In genomic region chr4:42328978-42329377, GRCh38 we compare ENCODE assay signal across 29 cellular contexts.
"Had no signal": no experiment of that assay in that cellular context is flagged by ENCODE, and none has a peak within 500 bp of the region (broad histone marks: within the 10 kb centered on the region; RNA-seq: fewer than 3 reads in every experiment).

No MANE protein-coding gene starts in this region.

- H3K27ac ChIP-seq: stomach, suprapubic skin, testis, thoracic aorta, thyroid gland, tibial artery, tibial nerve, transverse colon, upper lobe of left lung, upper lobe of right lung, uterus, vagina had no signal

- DNase-seq: stimulated activated CD4-positive, alpha-beta T cell treated with anti-CD3 and anti-CD28 coated beads, Interleukin-2, amount 100 ng/mL, for 48 hours; stimulated activated CD4-positive, alpha-beta T cell treated with anti-CD3 and anti-CD28 coated beads, Interleukin-4, amount 100 ng/mL, for 1 hour; stimulated activated CD4-positive, alpha-beta T cell treated with anti-CD3 and anti-CD28 coated beads, Interleukin-4, amount 100 ng/mL, for 24 hours; stimulated activated CD4-positive, alpha-beta T cell treated with anti-CD3 and anti-CD28 coated beads, Interleukin-4, amount 100 ng/mL, for 4 hours; stimulated activated CD8-positive, alpha-beta memory T cell treated with anti-CD3 and anti-CD28 coated beads, Interleukin-4, amount 100 ng/mL, for 48 hours; stimulated activated naive B cell treated with anti-CD40 and anti-IgM and Interleukin-4, amounts not matched to agents 10 μg/mL and 1 μg/mL and 100 μg/mL, for 72 hours; stimulated activated naive CD4-positive, alpha-beta T cell; stimulated activated naive CD4-positive, alpha-beta T cell treated with Interleukin-2 at 50 U/mL for 16 hours; stimulated activated naive CD8-positive, alpha-beta T cell treated with anti-CD3 and anti-CD28 coated beads, Interleukin-15, amount 100 ng/mL, for 72 hours; stimulated activated naive CD8-positive, alpha-beta T cell treated with anti-CD3 and anti-CD28 coated beads, Interleukin-15, Interleukin-2, amounts not matched to agents 100 U/mL and 50 U/mL, for 24 hours; stomach; substantia nigra; testis; thyroid gland; tibial artery; transverse colon; trophoblast cell; upper lobe of left lung; upper lobe of right lung; uterus had no signal

- H3K36me3 ChIP-seq: stomach, suprapubic skin, thoracic aorta, thyroid gland, tibial artery, tibial nerve, transverse colon, upper lobe of left lung, upper lobe of right lung, uterus, vagina had no signal

- FAIRE-seq: urothelium cell line had no signal

- H3K4me1 Mint-ChIP-seq: stimulated activated effector memory CD8-positive, alpha-beta T cell treated with anti-CD3 and anti-CD28 coated beads, Interleukin-12 subunit alpha, Interleukin-12 subunit beta, amount 100 ng/mL, for 72 hours; stimulated activated memory B cell treated with anti-CD40 and anti-IgM and Interleukin-4, amounts not matched to agents 10 μg/mL and 1 μg/mL and 100 μg/mL, for 72 hours; stimulated activated naive CD8-positive, alpha-beta T cell treated with anti-CD3 and anti-CD28 coated beads, Interleukin-15, amount 100 ng/mL, for 72 hours had no signal

- H3K27me3 Mint-ChIP-seq: type B pancreatic cell had no signal

- H3K27ac Mint-ChIP-seq: stimulated activated effector memory CD8-positive, alpha-beta T cell treated with anti-CD3 and anti-CD28 coated beads, Interleukin-12 subunit alpha, Interleukin-12 subunit beta, amount 100 ng/mL, for 72 hours; stimulated activated memory B cell treated with anti-CD40 and anti-IgM and Interleukin-4, amounts not matched to agents 10 μg/mL and 1 μg/mL and 100 μg/mL, for 72 hours; stimulated activated naive B cell treated with anti-CD40 and anti-IgM and Interleukin-4, amounts not matched to agents 10 μg/mL and 1 μg/mL and 100 μg/mL, for 72 hours; stimulated activated naive CD8-positive, alpha-beta T cell treated with anti-CD3 and anti-CD28 coated beads, Interleukin-15, amount 100 ng/mL, for 72 hours; stimulated activated naive CD8-positive, alpha-beta T cell treated with anti-CD3 and anti-CD28 coated beads, Interleukin-15, Interleukin-2, amounts not matched to agents 100 ng/mL and 50 ng/mL, for 24 hours; type B pancreatic cell had no signal

- H3K36me3 Mint-ChIP-seq: stimulated activated effector memory CD8-positive, alpha-beta T cell treated with anti-CD3 and anti-CD28 coated beads, Interleukin-12 subunit alpha, Interleukin-12 subunit beta, amount 100 ng/mL, for 72 hours; stimulated activated memory B cell treated with anti-CD40 and anti-IgM and Interleukin-4, amounts not matched to agents 10 μg/mL and 1 μg/mL and 100 μg/mL, for 72 hours; stimulated activated naive B cell treated with anti-CD40 and anti-IgM and Interleukin-4, amounts not matched to agents 10 μg/mL and 1 μg/mL and 100 μg/mL, for 72 hours; type B pancreatic cell had no signal

- H3K27me3 ChIP-seq: stomach, suprapubic skin, testis, thyroid gland, tibial artery, tibial nerve, transverse colon, upper lobe of left lung, upper lobe of right lung, uterus, vagina had no signal

- ATAC-seq: stimulated activated effector memory CD8-positive, alpha-beta T cell treated with anti-CD3 and anti-CD28 coated beads, Interleukin-12 subunit alpha, Interleukin-12 subunit beta, amount 100 ng/mL, for 72 hours; stimulated activated memory B cell treated with anti-CD40 and anti-IgM and Interleukin-4, amounts not matched to agents 10 μg/mL and 1 μg/mL and 100 μg/mL, for 72 hours; stimulated activated naive B cell treated with anti-CD40 and anti-IgM and Interleukin-4, amounts not matched to agents 10 μg/mL and 1 μg/mL and 100 μg/mL, for 72 hours; stimulated activated naive CD8-positive, alpha-beta T cell treated with anti-CD3 and anti-CD28 coated beads, Interleukin-15, amount 100 ng/mL, for 72 hours; stimulated activated naive CD8-positive, alpha-beta T cell treated with anti-CD3 and anti-CD28 coated beads, Interleukin-15, Interleukin-2, amounts not matched to agents 100 U/mL and 50 U/mL, for 24 hours; upper lobe of right lung had no signal

- H3K9me3 Mint-ChIP-seq: stimulated activated naive CD8-positive, alpha-beta T cell treated with anti-CD3 and anti-CD28 coated beads, Interleukin-15, amount 100 ng/mL, for 72 hours; stimulated activated naive CD8-positive, alpha-beta T cell treated with anti-CD3 and anti-CD28 coated beads, Interleukin-15, Interleukin-2, amounts not matched to agents 100 ng/mL and 50 ng/mL, for 24 hours had no signal

- H3K9me3 ChIP-seq: stomach, suprapubic skin, testis, thoracic aorta, thyroid gland, tibial artery, tibial nerve, transverse colon, upper lobe of left lung, upper lobe of right lung, uterus, vagina had no signal

- H3K4me1 ChIP-seq: stomach, suprapubic skin, testis, thyroid gland, upper lobe of left lung, upper lobe of right lung, uterus, vagina had no signal

- H3K4me3 Mint-ChIP-seq: stimulated activated effector memory CD8-positive, alpha-beta T cell treated with anti-CD3 and anti-CD28 coated beads, Interleukin-12 subunit alpha, Interleukin-12 subunit beta, amount 100 ng/mL, for 72 hours; stimulated activated memory B cell treated with anti-CD40 and anti-IgM and Interleukin-4, amounts not matched to agents 10 μg/mL and 1 μg/mL and 100 μg/mL, for 72 hours; stimulated activated naive B cell treated with anti-CD40 and anti-IgM and Interleukin-4, amounts not matched to agents 10 μg/mL and 1 μg/mL and 100 μg/mL, for 72 hours; stimulated activated naive CD8-positive, alpha-beta T cell treated with anti-CD3 and anti-CD28 coated beads, Interleukin-15, amount 100 ng/mL, for 72 hours; stimulated activated naive CD8-positive, alpha-beta T cell treated with anti-CD3 and anti-CD28 coated beads, Interleukin-15, Interleukin-2, amounts not matched to agents 100 ng/mL and 50 ng/mL, for 24 hours; type B pancreatic cell had no signal

- H3K4me3 ChIP-seq: stomach, suprapubic skin, testis, thoracic aorta, thyroid gland, tibial artery, tibial nerve, transverse colon, upper lobe of left lung, upper lobe of right lung, uterus, vagina had no signal
